In the genomic region with DNA sequence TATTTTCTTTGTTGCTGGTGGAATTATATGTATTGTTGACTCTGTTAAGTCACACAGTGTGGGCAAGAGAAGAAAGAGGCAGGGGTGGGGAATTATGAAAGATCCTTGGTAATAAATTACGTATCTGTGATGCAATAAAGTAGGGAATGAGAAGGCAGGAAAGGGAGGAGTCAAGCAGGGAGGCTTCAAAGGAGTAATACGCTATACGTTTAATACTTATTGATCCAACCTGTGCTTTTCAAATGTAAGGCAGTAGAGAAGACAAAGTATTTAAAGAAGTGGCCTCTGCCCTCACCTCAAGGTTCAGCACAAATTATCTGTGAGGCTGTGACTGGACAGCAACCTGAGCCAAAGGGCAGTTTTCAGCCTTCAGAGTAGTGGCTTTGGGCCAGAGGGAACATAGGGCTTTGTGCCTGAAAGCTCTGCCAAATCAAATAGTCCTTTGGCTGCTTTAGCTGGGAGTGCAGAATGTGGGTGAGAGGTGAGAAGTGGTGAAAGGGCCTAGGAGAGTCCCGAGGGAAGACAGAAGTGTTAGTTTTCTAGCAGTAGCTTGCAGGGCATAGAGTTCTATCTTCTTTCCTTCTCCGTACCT, we compare ENCODE assay signal across 9 cellular contexts. TPM values are rescaled to one million over a fixed set of nuclear protein-coding genes. Genes with fewer than 3 reads are reported as not detected.
DNase-seq lines count a peak whose midpoint lies in the region; ATAC-seq and TF ChIP-seq lines count a peak whose summit lies in the region.
"Had no signal": no experiment of that assay in that cellular context is flagged by ENCODE, and none has a peak within 500 bp of the region (broad histone marks: within the 10 kb centered on the region; RNA-seq: fewer than 3 reads in every experiment).

No MANE protein-coding gene starts in this region.

- dilution Hi-C loops in IMR-90 (cut with HindIII; ENCODE audit: low sequenced_read_pairs, unreplicated experiment), result no loop called here

- H3K9me1 ChIP-seq in IMR-90 (ENCODE audit: insufficient read depth, low read length), result peaks cover 8% of the 10 kb centered on the region; the same call in 1 of the 2 replicates

- intact Hi-C loops in IMR-90 (cut with micrococcal nuclease) (no loop called here), right cardiac atrium (cut with DNase I) (no loop called here), stomach (cut with DNase I; ENCODE audit: low total_unique reads) (no loop called here)

- peaks cover 2% of the 10 kb centered on the region; the same call in 1 of the 2 replicates for H3K4me1 ChIP-seq in IMR-90 (ENCODE audit: control insufficient read depth, insufficient read depth, low read length)
- peaks cover 5% of the 10 kb centered on the region for H3K4me1 ChIP-seq in right cardiac atrium (ENCODE audit: control insufficient read depth, insufficient read depth, low read length)
- peaks cover 9 to 32% (median 30%) of the 10 kb centered on the region in 4 donors for H3K4me1 ChIP-seq in stomach

- H2BK5ac ChIP-seq in IMR-90 (ENCODE audit: low read depth, low read length, poor library complexity, severe bottlenecking), result no peak overlapping the region

- H3K27me3 ChIP-seq in IMR-90 (ENCODE audit: control insufficient read depth, insufficient read depth, low read length) (no peaks in the 10 kb centered on the region), right cardiac atrium (ENCODE audit: control insufficient read depth, insufficient read depth) (no peaks in the 10 kb centered on the region), stomach (no peaks in the 10 kb centered on the region)

- TF ChIP-seq CTCF in IMR-90 (conservative IDR thresholded peaks at IDR 0.05; ENCODE audit: low read depth, low read length) (no peak), stomach (IDR thresholded peaks at IDR 0.05) (no peak), nephron progenitor cell (IDR thresholded peaks at IDR 0.05) (no peak)

- H3K14ac ChIP-seq in IMR-90 (replicated peaks; ENCODE audit: low read depth, low read length), result no peak overlapping the region

- H3K27ac ChIP-seq in IMR-90 (ENCODE audit: insufficient read depth, low read length), result no peak overlapping the region
- H3K27ac ChIP-seq in right cardiac atrium (ENCODE audit: low read length), result peak overlapping the region; percentile 92
- H3K27ac ChIP-seq in stomach, result peak overlapping the region; percentile 63 to 85 (median 65)

- peaks cover 35% of the 10 kb centered on the region for H3K27me3 Mint-ChIP-seq in nephron progenitor cell (ENCODE audit: low read depth, poor library complexity)
- H3K27me3 Mint-ChIP-seq: activated CD8-positive, alpha-beta memory T cell treated with anti-CD3 and anti-CD28 coated beads, Interleukin-2, amount 10 ng/mL, durations not matched to agents 7 days and 5 days had no signal

- in situ Hi-C loops in IMR-90 (cut with MboI; ENCODE audit: low sequenced_read_pairs), result no loop called here

- H3K18ac ChIP-seq in IMR-90 (ENCODE audit: low read depth, low read length), result no peak overlapping the region

- H2AK9ac ChIP-seq in IMR-90 (replicated peaks; ENCODE audit: low read depth, low read length, poor library complexity), result no peak overlapping the region

- TF ChIP-seq RAD21 in IMR-90 (IDR thresholded peaks at IDR 0.05; ENCODE audit: low read length), result no peak

- H3K23ac ChIP-seq in IMR-90 (ENCODE audit: low read depth, low read length), result no peak overlapping the region

- H3K9me3 Mint-ChIP-seq in nephron progenitor cell, result no peaks in the 10 kb centered on the region

- DNase-seq in IMR-90, result peak; percentile 67
- DNase-seq in astrocyte of the hippocampus (ENCODE audit: low read depth, low spot score), result peak; percentile 81
- peak; percentile 68 to 79 (median 69) for DNase-seq in right cardiac atrium
- DNase-seq in stomach, result peak; percentile 84
- no peak for DNase-seq in inferior parietal cortex (ENCODE audit: extremely low spot score)
- DNase-seq in nephron progenitor cell, result no peak
- DNase-seq: activated CD8-positive, alpha-beta memory T cell treated with anti-CD3 and anti-CD28 coated beads, Interleukin-2, amount 10 ng/mL, durations not matched to agents 7 days and 5 days had no signal

- TF ChIP-seq POLR2A in IMR-90 (IDR thresholded peaks at IDR 0.05; ENCODE audit: low read depth, low read length) (no peak), stomach (IDR thresholded peaks at IDR 0.05) (no peak)

- no peak for TF ChIP-seq EP300 in stomach (IDR thresholded peaks at IDR 0.05)

- no peak overlapping the region for H3K27ac Mint-ChIP-seq in nephron progenitor cell
- H3K27ac Mint-ChIP-seq: activated CD8-positive, alpha-beta memory T cell treated with anti-CD3 and anti-CD28 coated beads, Interleukin-2, amount 10 ng/mL, durations not matched to agents 7 days and 5 days had no signal

- H3K4me3 ChIP-seq in IMR-90 (ENCODE audit: insufficient read depth, low read depth, low read length) (no peak overlapping the region), right cardiac atrium (ENCODE audit: low read length) (no peak overlapping the region), stomach (no peak overlapping the region)

- no peaks in the 10 kb centered on the region for H4K20me1 ChIP-seq in IMR-90 (ENCODE audit: insufficient read depth, low read length)

- H3K9ac ChIP-seq in IMR-90 (ENCODE audit: low read depth, low read length), result no peak overlapping the region

- no peaks in the 10 kb centered on the region for H3K79me1 ChIP-seq in IMR-90 (ENCODE audit: low read depth in 1 of 2, low read length in 2 of 2)

- peaks cover 2% of the 10 kb centered on the region; the same call in 1 of the 2 replicates for H3K36me3 ChIP-seq in IMR-90 (ENCODE audit: control insufficient read depth, insufficient read depth, low read length)
- peaks cover 6 to 29% (median 22%) of the 10 kb centered on the region in 4 donors for H3K36me3 ChIP-seq in stomach

- no peak overlapping the region for H2AK5ac ChIP-seq in IMR-90 (ENCODE audit: low read depth, low read length)

- no TSS peak for BruUV-seq in IMR-90 (replicated peaks; lab: Mats Ljungman, UMichigan)

- no peak overlapping the region for H4K8ac ChIP-seq in IMR-90 (ENCODE audit: low read depth in 2 of 2, low read length in 2 of 2)

- H3K9me3 ChIP-seq in IMR-90 (ENCODE audit: control insufficient read depth, insufficient read depth, low read length) (no peaks in the 10 kb centered on the region), right cardiac atrium (ENCODE audit: control insufficient read depth, low read length) (no peaks in the 10 kb centered on the region), stomach (no peaks in the 10 kb centered on the region)

- no peak overlapping the region for H3K4me3 Mint-ChIP-seq in nephron progenitor cell
- H3K4me3 Mint-ChIP-seq: activated CD8-positive, alpha-beta memory T cell treated with anti-CD3 and anti-CD28 coated beads, Interleukin-2, amount 10 ng/mL, durations not matched to agents 7 days and 5 days had no signal

- no peak overlapping the region for H3K4ac ChIP-seq in IMR-90 (ENCODE audit: low read depth, low read length)

- H2BK20ac ChIP-seq in IMR-90 (ENCODE audit: low read depth, low read length), result no peak overlapping the region

- no CpG with 5 or more reads among the region's 5 CpGs for WGBS in IMR-90 (ENCODE audit: extremely low coverage in 2 of 2, insufficient read length in 1 of 2), 2 experiments
- 29% methylated on average over 5 of the region's 5 CpGs for WGBS in right cardiac atrium
- 27 to 46% (median 35%) methylated on average over 5 of the region's 5 CpGs for WGBS in stomach, 5 donors

- no peak overlapping the region for H4K5ac ChIP-seq in IMR-90 (ENCODE audit: low read depth, low read length)

- H3K36me3 Mint-ChIP-seq in nephron progenitor cell (ENCODE audit: low read depth), result peaks cover 10% of the 10 kb centered on the region
- H3K36me3 Mint-ChIP-seq: activated CD8-positive, alpha-beta memory T cell treated with anti-CD3 and anti-CD28 coated beads, Interleukin-2, amount 10 ng/mL, durations not matched to agents 7 days and 5 days had no signal

- POLR2A ChIA-PET in IMR-90 (lab: Charles Lee; ENCODE audit: unreplicated experiment), result no interaction called here

- no peak overlapping the region for H2BK15ac ChIP-seq in IMR-90 (ENCODE audit: low read depth, low read length)

- H2AFZ ChIP-seq in IMR-90 (replicated peaks; ENCODE audit: low read length, poor library complexity), result no peak overlapping the region

- no peak overlapping the region for H4K91ac ChIP-seq in IMR-90 (ENCODE audit: insufficient read depth, low read depth, low read length)

- no peak overlapping the region; the same call in 1 of the 2 replicates for H3K4me2 ChIP-seq in IMR-90 (ENCODE audit: low read depth, low read length)

- no peak overlapping the region for H3K56ac ChIP-seq in IMR-90 (ENCODE audit: extremely low read depth, insufficient read depth, low read length)

- CTCF ChIA-PET in IMR-90 (lab: Yijun Ruan, JAX), result no interaction called here

- peak; percentile 84 for ATAC-seq in IMR-90 (ENCODE audit: low read depth)
- peak; percentile 95 to 96 for ATAC-seq in right cardiac atrium
- ATAC-seq in GM21723 (IDR thresholded peaks at IDR 0.05; ENCODE audit: unreplicated experiment), result no peak
- no peak for ATAC-seq in HG03095 (IDR thresholded peaks at IDR 0.05; ENCODE audit: unreplicated experiment)
- ATAC-seq: activated CD8-positive, alpha-beta memory T cell treated with anti-CD3 and anti-CD28 coated beads, Interleukin-2, amount 10 ng/mL, durations not matched to agents 7 days and 5 days had no signal

- H2BK120ac ChIP-seq in IMR-90 (ENCODE audit: low read depth, low read length), result no peak overlapping the region

- peaks cover 23% of the 10 kb centered on the region for H3K4me1 Mint-ChIP-seq in nephron progenitor cell
- H3K4me1 Mint-ChIP-seq: activated CD8-positive, alpha-beta memory T cell treated with anti-CD3 and anti-CD28 coated beads, Interleukin-2, amount 10 ng/mL, durations not matched to agents 7 days and 5 days had no signal

RNA-seq across cellular contexts. Expression of a gene that starts 1.2 kb away (rescaled TPM):
- total RNA-seq in IMR-90 (2012; rRNA removed) (under 0.01 TPM in 2 replicates), right cardiac atrium (10 to 100 TPM in 1 of 4 donors, 1 to 10 TPM in 2, under 1 TPM in 1; 0.68 to 24.6 (median 1.7) TPM), stomach (1 to 10 TPM; 2.2 to 7.6 (median 3.8) TPM)
- polyA plus RNA-seq in IMR-90 (2012; rRNA removed) (0.07 and 0.09 TPM in 2 replicates), right cardiac atrium (38.8 TPM), stomach (1 to 10 TPM in 2 of 3 donors, under 1 TPM in 1; 0.12 to 5.5 (median 1.6) TPM)
- polyA plus RNA-seq in IMR-90 (2012; cell fraction: cytosol; rRNA removed), result 0.05 TPM in 1 of 2 replicates, not detected in the other
- 0.29 and 0.34 TPM in 2 replicates for polyA plus RNA-seq in IMR-90 (2012; cell fraction: nucleus; rRNA removed; ENCODE audit: low replicate concordance)

RNA-seq across cellular contexts. Expression of a gene that starts 10.2 kb away (rescaled TPM):
- total RNA-seq in IMR-90 (2012; rRNA removed), result 7.8 and 10.2 TPM in 2 replicates
- 3.3 and 4.2 TPM in 2 replicates for polyA plus RNA-seq in IMR-90 (2012; rRNA removed)
- 2.0 and 3.7 TPM in 2 replicates for polyA plus RNA-seq in IMR-90 (2012; cell fraction: cytosol; rRNA removed)
- polyA plus RNA-seq in IMR-90 (2012; cell fraction: nucleus; rRNA removed; ENCODE audit: low replicate concordance), result 0.86 and 2.9 TPM in 2 replicates
- 10 to 100 TPM in 1 of 4 donors, 1 to 10 TPM in 3; 8.8 to 10.3 (median 9.3) TPM for total RNA-seq in right cardiac atrium
- 8.8 TPM for polyA plus RNA-seq in right cardiac atrium
- total RNA-seq in stomach, result 10 to 100 TPM in 1 of 5 donors, 1 to 10 TPM in 3, not detected in 1; 2.3 to 11.2 (median 2.9) TPM
- polyA plus RNA-seq in stomach, result 1 to 10 TPM; 6.8 to 8.1 (median 7.5) TPM

RNA-seq across cellular contexts. Expression of a gene that starts 10.2 kb away (rescaled TPM):
- not detected in 2 replicates for total RNA-seq in IMR-90 (2012; rRNA removed)
- not detected in 2 replicates for polyA plus RNA-seq in IMR-90 (2012; rRNA removed)
- polyA plus RNA-seq in IMR-90 (2012; cell fraction: cytosol; rRNA removed), result not detected in 2 replicates
- polyA plus RNA-seq in IMR-90 (2012; cell fraction: nucleus; rRNA removed; ENCODE audit: low replicate concordance), result 0.03 TPM in 1 of 2 replicates, not detected in the other
- total RNA-seq in right cardiac atrium, result not detected
- polyA plus RNA-seq in right cardiac atrium, result 0.05 TPM
- total RNA-seq in stomach, result not detected
- polyA plus RNA-seq in stomach, result under 1 TPM in 1 of 3 donors, not detected in 2; 0.10 TPM
- total RNA-seq: activated CD8-positive, alpha-beta memory T cell treated with anti-CD3 and anti-CD28 coated beads, Interleukin-2, amount 10 ng/mL, durations not matched to agents 7 days and 5 days had no signal

RNA-seq across cellular contexts. Expression of a gene that starts 25.1 kb away (rescaled TPM):
- total RNA-seq in IMR-90 (2012; rRNA removed) (5.0 and 5.3 TPM in 2 replicates), right cardiac atrium (1 to 10 TPM; 3.7 to 6.2 (median 5.5) TPM), stomach (10 to 100 TPM in 1 of 5 donors, 1 to 10 TPM in 3, not detected in 1; 3.0 to 13.9 (median 7.9) TPM)
- polyA plus RNA-seq in IMR-90 (2012; rRNA removed) (9.0 and 11.5 TPM in 2 replicates), right cardiac atrium (4.4 TPM), stomach (1 to 10 TPM; 1.7 to 2.3 (median 1.7) TPM)
- 9.8 and 11.1 TPM in 2 replicates for polyA plus RNA-seq in IMR-90 (2012; cell fraction: cytosol; rRNA removed)
- polyA plus RNA-seq in IMR-90 (2012; cell fraction: nucleus; rRNA removed; ENCODE audit: low replicate concordance), result 23.2 and 40.4 TPM in 2 replicates

Comparison
In these comparisons a context has a peak if more than half of its experiments do, and no peak if none do; other contexts are left out.
1. ATAC-seq: peak in IMR-90 (single experiment) and right cardiac atrium (2 of 2); none in GM21723 (single experiment) and HG03095 (single experiment).
2. DNase-seq: peak in IMR-90 (single experiment), astrocyte of the hippocampus (single experiment), right cardiac atrium (3 of 3) and stomach (single experiment); none in inferior parietal cortex (single experiment) and nephron progenitor cell (single experiment).